8 cellular contexts compared by ENCODE assay signal in the genomic region with DNA sequence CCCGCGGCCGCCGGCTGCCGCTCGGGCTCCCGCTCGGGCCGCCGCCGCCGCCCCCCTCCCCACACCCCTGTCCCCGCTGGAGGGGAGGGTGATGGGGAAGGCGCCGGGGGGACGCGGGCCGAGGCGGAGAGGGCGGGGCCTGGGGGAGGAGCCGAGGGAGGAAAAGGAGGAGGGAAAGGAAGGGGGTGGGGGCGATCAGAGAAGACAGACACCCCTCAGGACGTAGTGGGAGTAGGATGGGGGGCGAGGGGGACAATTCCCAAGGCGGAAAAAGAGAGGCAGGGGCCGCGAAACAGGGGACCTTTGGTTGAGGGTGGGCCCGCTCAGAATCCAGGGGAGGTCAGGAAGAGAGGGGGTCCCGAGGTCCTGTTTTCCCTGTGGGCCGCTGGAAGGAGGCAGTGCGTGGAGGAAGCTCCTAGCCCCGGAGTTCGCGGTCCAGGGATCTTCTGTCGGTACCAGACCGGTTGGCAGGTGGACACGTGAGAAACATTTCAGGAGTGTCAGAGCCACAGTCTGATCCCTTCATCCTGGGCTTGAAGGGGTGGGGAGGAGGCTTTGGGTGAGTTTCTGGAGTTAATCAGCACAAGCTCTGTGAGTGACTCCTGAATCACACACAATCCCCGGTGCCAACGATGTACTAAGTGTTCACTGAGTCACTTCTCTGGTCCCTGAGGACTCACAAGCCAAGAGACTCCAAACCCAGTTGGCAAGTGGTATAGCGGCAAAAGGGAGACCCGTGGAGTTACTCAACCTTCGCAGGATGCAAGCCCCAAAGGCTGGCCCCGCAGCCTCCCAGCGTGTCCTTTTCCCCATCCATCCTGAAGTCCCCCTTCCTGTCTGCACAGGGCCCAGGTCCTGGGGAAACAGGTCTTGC. TPM values are rescaled to one million over a fixed set of nuclear protein-coding genes. Genes with fewer than 3 reads are reported as not detected.
A peak's percentile ranks its signal among the peaks of the same experiment; 100 is the strongest.
DNase-seq lines count a peak whose midpoint lies in the region; ATAC-seq and TF ChIP-seq lines count a peak whose summit lies in the region.

A gene with protein sequence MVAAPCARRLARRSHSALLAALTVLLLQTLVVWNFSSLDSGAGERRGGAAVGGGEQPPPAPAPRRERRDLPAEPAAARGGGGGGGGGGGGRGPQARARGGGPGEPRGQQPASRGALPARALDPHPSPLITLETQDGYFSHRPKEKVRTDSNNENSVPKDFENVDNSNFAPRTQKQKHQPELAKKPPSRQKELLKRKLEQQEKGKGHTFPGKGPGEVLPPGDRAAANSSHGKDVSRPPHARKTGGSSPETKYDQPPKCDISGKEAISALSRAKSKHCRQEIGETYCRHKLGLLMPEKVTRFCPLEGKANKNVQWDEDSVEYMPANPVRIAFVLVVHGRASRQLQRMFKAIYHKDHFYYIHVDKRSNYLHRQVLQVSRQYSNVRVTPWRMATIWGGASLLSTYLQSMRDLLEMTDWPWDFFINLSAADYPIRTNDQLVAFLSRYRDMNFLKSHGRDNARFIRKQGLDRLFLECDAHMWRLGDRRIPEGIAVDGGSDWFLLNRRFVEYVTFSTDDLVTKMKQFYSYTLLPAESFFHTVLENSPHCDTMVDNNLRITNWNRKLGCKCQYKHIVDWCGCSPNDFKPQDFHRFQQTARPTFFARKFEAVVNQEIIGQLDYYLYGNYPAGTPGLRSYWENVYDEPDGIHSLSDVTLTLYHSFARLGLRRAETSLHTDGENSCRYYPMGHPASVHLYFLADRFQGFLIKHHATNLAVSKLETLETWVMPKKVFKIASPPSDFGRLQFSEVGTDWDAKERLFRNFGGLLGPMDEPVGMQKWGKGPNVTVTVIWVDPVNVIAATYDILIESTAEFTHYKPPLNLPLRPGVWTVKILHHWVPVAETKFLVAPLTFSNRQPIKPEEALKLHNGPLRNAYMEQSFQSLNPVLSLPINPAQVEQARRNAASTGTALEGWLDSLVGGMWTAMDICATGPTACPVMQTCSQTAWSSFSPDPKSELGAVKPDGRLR (minus strand): TSS at position 90 of the 874 bp plus-strand sequence. CDS start 164 bp downstream, outside the sequence.

- WGBS in HUES64: 13% methylated on average over 32 of the region's 44 CpGs

- ATAC-seq in HG03442 (IDR thresholded peaks at IDR 0.05; ENCODE audit: unreplicated experiment): no peak

- H3K36me3 ChIP-seq in HUES64 (ENCODE audit: insufficient read depth, low read length): no peaks in the 10 kb centered on the region

- H3K27me3 ChIP-seq in HUES64 (ENCODE audit: insufficient read depth, low read length) (peaks cover 23% of the 10 kb centered on the region), layer of hippocampus (ENCODE audit: control insufficient read depth, insufficient read depth, low read length) (peaks cover 2% of the 10 kb centered on the region)

- H3K27ac ChIP-seq in HUES64 (ENCODE audit: low read depth, low read length) (no peak within 1 kb of the TSS), layer of hippocampus (ENCODE audit: low read depth, low read length) (peak within 1 kb of the TSS; percentile 46)

- H3K9ac ChIP-seq in HUES64 (ENCODE audit: low read depth, low read length): peak within 1 kb of the TSS; percentile 53

- peak within 1 kb of the TSS; percentile 86 for H3K4me3 ChIP-seq in AG09309 (ENCODE audit: control insufficient read depth, low read depth, low read length)
- H3K4me3 ChIP-seq in HUES64 (ENCODE audit: low read length): peak within 1 kb of the TSS; percentile 67
- H3K4me3 ChIP-seq in choroid plexus epithelial cell (ENCODE audit: low read depth, low read length): peak within 1 kb of the TSS; percentile 35

- no peak for TF ChIP-seq CTCF in AG09309 (IDR thresholded peaks at IDR 0.05; ENCODE audit: control insufficient read depth, insufficient read depth, low read depth, low read length, missing control alignments)
- TF ChIP-seq CTCF in choroid plexus epithelial cell (conservative IDR thresholded peaks at IDR 0.05; ENCODE audit: low read depth, low read length): no peak

- DNase-seq in AG09309 (ENCODE audit: low read depth) (peak; percentile 95), UCSD-AML1 (lab: John Stamatoyannopoulos, UW; ENCODE audit: unreplicated experiment) (peak; percentile 44), choroid plexus epithelial cell (ENCODE audit: low read depth) (peak; percentile 14), DMS153 treated with DMSO at 0.1 percent for 48 hours (lab: John Stamatoyannopoulos, UW; ENCODE audit: unreplicated experiment) (no peak)
- DNase-seq in stimulated activated CD4-positive, alpha-beta T cell treated with anti-CD3 and anti-CD28 coated beads, Interleukin-4, amount 100 ng/mL, for 24 hours: peak; percentile 47

- H3K4me1 ChIP-seq in HUES64 (ENCODE audit: insufficient read depth, low read length): peaks cover 42% of the 10 kb centered on the region

- no peaks in the 10 kb centered on the region for H3K9me3 ChIP-seq in HUES64 (ENCODE audit: insufficient read depth, low read depth, low read length)

RNA-seq across cellular contexts. Expression of the gene that starts here (rescaled TPM):
- 6.0 TPM for polyA plus RNA-seq in HUES64 (2013, experiment 1 of 2)
- polyA plus RNA-seq in HUES64 (2013, experiment 2 of 2): 6.8 TPM

Comparison
In these comparisons a context has a peak if more than half of its experiments do, and no peak if none do; other contexts are left out.
1. H3K4me3 ChIP-seq: peak in every context shown above with its lines; median percentile 86 in AG09309; 67 in HUES64; 35 in choroid plexus epithelial cell.